Comparison of ENCODE assay signal across 14 cellular contexts in genomic region chr19:27796540-27796939, GRCh38.
"Had no signal": no experiment of that assay in that cellular context is flagged by ENCODE, and none has a peak within 500 bp of the region (broad histone marks: within the 10 kb centered on the region; RNA-seq: fewer than 3 reads in every experiment).

No MANE protein-coding gene starts in this region.

- H3K9me3 Mint-ChIP-seq: activated naive CD8-positive, alpha-beta T cell treated with anti-CD3 and anti-CD28 coated beads, Interleukin-2, amount 10 ng/mL, durations not matched to agents 7 days and 5 days; activated T-cell treated with anti-CD3 and anti-CD28 coated beads, Interleukin-2, amount 50 U/mL, for 4 hours had no signal

- H3K9me3 ChIP-seq: pancreas, testis had no signal

- H3K27ac Mint-ChIP-seq: activated naive CD8-positive, alpha-beta T cell treated with anti-CD3 and anti-CD28 coated beads, Interleukin-2, amount 10 ng/mL, durations not matched to agents 7 days and 5 days had no signal

- ATAC-seq: activated T-cell treated with anti-CD3 and anti-CD28 coated beads, Interleukin-2, amount 50 U/mL, for 4 hours; pancreas; sciatic nerve; stimulated activated naive CD8-positive, alpha-beta T cell treated with anti-CD3 and anti-CD28 coated beads, Interleukin-15, amount 100 ng/mL, for 72 hours had no signal

- H3K4me3 ChIP-seq: pancreas, testis had no signal

- FAIRE-seq: endothelial cell of umbilical vein, pancreas had no signal

- H3K4me3 Mint-ChIP-seq: activated naive CD8-positive, alpha-beta T cell treated with anti-CD3 and anti-CD28 coated beads, Interleukin-2, amount 10 ng/mL, durations not matched to agents 7 days and 5 days; stimulated activated naive CD8-positive, alpha-beta T cell treated with anti-CD3 and anti-CD28 coated beads, Interleukin-15, amount 100 ng/mL, for 72 hours had no signal

- H3K36me3 ChIP-seq: pancreas had no signal

- DNase-seq: activated CD4-positive, alpha-beta T cell treated with anti-CD3 and anti-CD28 coated beads, Interleukin-2, amount 50 U/mL, for 48 hours; activated CD4-positive, CD25-positive, alpha-beta regulatory T cell treated with anti-CD3 and anti-CD28 coated beads, Interleukin-2, amount 50 U/mL, for 72 hours; activated effector memory CD4-positive, alpha-beta T cell treated with anti-CD3 and anti-CD28 coated beads, Interleukin-2, amount 50 U/mL, for 16 hours; activated naive CD8-positive, alpha-beta T cell treated with anti-CD3 and anti-CD28 coated beads, Interleukin-2, amount 10 ng/mL, durations not matched to agents 7 days and 5 days; activated T-cell treated with anti-CD3 and anti-CD28 coated beads, Interleukin-2, amount 50 U/mL, for 4 hours; cerebellar nuclear complex; effector CD8-positive, alpha-beta T cell; glutamatergic neuron; hypothalamus; pancreas; stimulated activated naive CD8-positive, alpha-beta T cell treated with anti-CD3 and anti-CD28 coated beads, Interleukin-15, amount 100 ng/mL, for 72 hours; testis had no signal

- H3K27ac ChIP-seq: pancreas, testis had no signal

- H3K27me3 Mint-ChIP-seq: activated naive CD8-positive, alpha-beta T cell treated with anti-CD3 and anti-CD28 coated beads, Interleukin-2, amount 10 ng/mL, durations not matched to agents 7 days and 5 days; stimulated activated naive CD8-positive, alpha-beta T cell treated with anti-CD3 and anti-CD28 coated beads, Interleukin-15, amount 100 ng/mL, for 72 hours had no signal

- H3K27me3 ChIP-seq: pancreas, testis had no signal
